10 cellular contexts compared by ENCODE assay signal in genomic region chrX:111719426-111720210, GRCh38. TPM values are rescaled to one million over a fixed set of nuclear protein-coding genes. Genes with fewer than 3 reads are reported as not detected.
DNase-seq lines count a peak whose midpoint lies in the region; ATAC-seq, FAIRE-seq and TF ChIP-seq lines count a peak whose summit lies in the region.
"Had no signal": no experiment of that assay in that cellular context is flagged by ENCODE, and none has a peak within 500 bp of the region (broad histone marks: within the 10 kb centered on the region; RNA-seq: fewer than 3 reads in every experiment).

No MANE protein-coding gene starts in this region.

- H3K23ac ChIP-seq in mesenchymal stem cell (ENCODE audit: low read length in 2 of 2) = no peak overlapping the region

- H2BK120ac ChIP-seq in mesenchymal stem cell (ENCODE audit: low read depth, low read length) = no peak overlapping the region

- peak; percentile 38 for TF ChIP-seq RAD21 in GM12878 (IDR thresholded peaks at IDR 0.05; ENCODE audit: insufficient read depth, low read depth, low read length)

- H3K27me3 ChIP-seq in GM12878 (replicated peaks in 1 of 2; ENCODE audit: control insufficient read depth in 2 of 2, insufficient read depth in 2 of 2, low read length in 1 of 2) (no peaks in the 10 kb centered on the region), mesenchymal stem cell (ENCODE audit: control insufficient read depth in 1 of 2, insufficient read depth in 1 of 2, low read length in 2 of 2) (no peaks in the 10 kb centered on the region), transverse colon (no peaks in the 10 kb centered on the region)

- H3K79me1 ChIP-seq in mesenchymal stem cell (replicated peaks; ENCODE audit: low read length, poor library complexity, severe bottlenecking) = no peaks in the 10 kb centered on the region

- POLR2A ChIA-PET in GM12878 (lab: Charles Lee) = interaction anchor here (0.7 kb wide), 1 partner anchor 149 kb away, joined by 4 read pairs; no protein-coding TSS in a partner anchor

- H3K4me1 ChIP-seq in GM12878 (ENCODE audit: control insufficient read depth, insufficient read depth, low read length) = no peaks in the 10 kb centered on the region
- no peaks in the 10 kb centered on the region for H3K4me1 ChIP-seq in mesenchymal stem cell (ENCODE audit: control insufficient read depth, insufficient read depth, low read depth, low read length)
- no peaks in the 10 kb centered on the region for H3K4me1 ChIP-seq in transverse colon

- no peak overlapping the region for H3K18ac ChIP-seq in mesenchymal stem cell (ENCODE audit: low read depth in 1 of 2, low read length in 2 of 2)

- H3K36me3 ChIP-seq in GM12878 (ENCODE audit: control insufficient read depth in 2 of 2, insufficient read depth in 2 of 2, low read length in 1 of 2) = no peaks in the 10 kb centered on the region; a peak in 1 of 4 replicates
- H3K36me3 ChIP-seq in mesenchymal stem cell (ENCODE audit: control insufficient read depth in 1 of 2, insufficient read depth in 2 of 2, low read depth in 1 of 2, low read length in 2 of 2) = peaks cover 0 to 28% of the 10 kb centered on the region in 2 experiments
- no peaks in the 10 kb centered on the region for H3K36me3 ChIP-seq in transverse colon

- H3K14ac ChIP-seq in mesenchymal stem cell (ENCODE audit: low read length in 2 of 2) = no peak overlapping the region

- no peak overlapping the region for H2BK5ac ChIP-seq in mesenchymal stem cell (ENCODE audit: low read depth, low read length, poor library complexity, severe bottlenecking)

- FAIRE-seq in D721Med (lab: Jason Lieb, UNC) (no peak), GM12878 (lab: Jason Lieb, UNC) (no peak)

- H3K27ac ChIP-seq in GM12878 (ENCODE audit: control insufficient read depth, insufficient read depth) = no peak overlapping the region
- no peak overlapping the region for H3K27ac ChIP-seq in mesenchymal stem cell (ENCODE audit: low read length, poor library complexity, severe bottlenecking)
- no peak overlapping the region for H3K27ac ChIP-seq in transverse colon

- H2AK5ac ChIP-seq in mesenchymal stem cell (ENCODE audit: low read length, severe bottlenecking) = no peak overlapping the region

- in situ Hi-C loops in GM12878 (cut with MboI) = no loop called here
- in situ Hi-C loops in transverse colon (cut with MboI; ENCODE audit: low pct_ligation_motif_present in 1 of 4, low pct_unique_long_range_greater_than_20kb in 1 of 4, low sequenced_read_pairs in 3 of 4) = no loop called here

- H4K91ac ChIP-seq in mesenchymal stem cell (ENCODE audit: low read length) = no peak overlapping the region

- RAD21 ChIA-PET in GM12878 (lab: Charles Lee; ENCODE audit: unreplicated experiment) = interaction anchor here (0.7 kb wide), 1 partner anchor 10 kb away, joined by 3 read pairs; no protein-coding TSS in a partner anchor

- no peak overlapping the region for H2BK12ac ChIP-seq in mesenchymal stem cell (ENCODE audit: low read length in 2 of 2)

- H4K20me1 ChIP-seq in GM12878 (ENCODE audit: control insufficient read depth, insufficient read depth) = no peaks in the 10 kb centered on the region

- no peak for TF ChIP-seq EP300 in GM12878 (IDR thresholded peaks at IDR 0.05; ENCODE audit: borderline replicate concordance in 1 of 2, control insufficient read depth in 1 of 2, low read depth in 2 of 2, low read length in 2 of 2)
- no peak for TF ChIP-seq EP300 in transverse colon (IDR thresholded peaks at IDR 0.05; ENCODE audit: low read depth)

- no TSS peak for BruUV-seq in GM12878 (replicated peaks; lab: Mats Ljungman, UMichigan)

- ATAC-seq in GM12878 (no peak), HG02870 (IDR thresholded peaks at IDR 0.05; ENCODE audit: unreplicated experiment) (no peak)

- no peak overlapping the region for H3K4me3 ChIP-seq in GM12878
- no peak overlapping the region for H3K4me3 ChIP-seq in mesenchymal stem cell (ENCODE audit: insufficient read depth in 1 of 2, low read depth in 1 of 2, low read length in 2 of 2)
- no peak overlapping the region for H3K4me3 ChIP-seq in transverse colon

- DNase-seq in D721Med (ENCODE audit: insufficient read length, low spot score) (no peak), GM12878 (ENCODE audit: low read depth, low spot score) (no peak), mesenchymal stem cell (peak; percentile 0), transverse colon (no peak), HK-2 (ENCODE audit: unreplicated experiment) (no peak), H4 (ENCODE audit: low spot score) (no peak)
- DNase-seq: activated CD4-positive, alpha-beta memory T cell treated with anti-CD3 and anti-CD28 coated beads, Interleukin-2, amount 10 ng/mL, durations not matched to agents 7 days and 5 days; NCI-H2227 treated with DMSO at 0.1 percent for 48 hours had no signal

- H3K4me2 ChIP-seq in GM12878 (ENCODE audit: control insufficient read depth, insufficient read depth) (no peak overlapping the region), mesenchymal stem cell (ENCODE audit: low read length, poor library complexity, severe bottlenecking) (no peak overlapping the region)

- H2BK15ac ChIP-seq in mesenchymal stem cell (ENCODE audit: low read depth, poor library complexity, severe bottlenecking) = no peak overlapping the region

- no peak overlapping the region for H3K4ac ChIP-seq in mesenchymal stem cell (ENCODE audit: low read depth in 1 of 2, low read length in 2 of 2)

- no peaks in the 10 kb centered on the region for H3K79me2 ChIP-seq in GM12878 (ENCODE audit: control insufficient read depth, insufficient read depth, low read length)

- H2AFZ ChIP-seq in GM12878 (ENCODE audit: control insufficient read depth, low read depth, low read length) = no peak overlapping the region
- H2AFZ ChIP-seq in mesenchymal stem cell (ENCODE audit: low read depth, low read length) = no peak overlapping the region

- CTCF ChIA-PET in GM12878 (lab: Yijun Ruan, JAX) = interaction anchor here (0.8 to 2.1 kb wide), 12 partner anchors 8 to 428 kb away, joined by 3 to 10 read pairs (median 3); no protein-coding TSS in a partner anchor

- H3K9me3 ChIP-seq in GM12878 (replicated peaks; ENCODE audit: control insufficient read depth, insufficient read depth, low read length) (no peaks in the 10 kb centered on the region), mesenchymal stem cell (ENCODE audit: control insufficient read depth, low read length) (no peaks in the 10 kb centered on the region), transverse colon (no peaks in the 10 kb centered on the region)

- intact Hi-C loops in GM12878 (cut with micrococcal nuclease; ENCODE audit: unreplicated experiment) (loop anchor here (10.0 kb wide), 1 partner anchor 325 kb away; no protein-coding TSS in a partner anchor), transverse colon (cut with DNase I; ENCODE audit: low total_unique reads) (no loop called here)

- WGBS in GM12878 (ENCODE audit: insufficient coverage, insufficient replicate concordance, low lambda C conversion rate, missing lambda C conversion rate) = 57% methylated on average over 5 of the region's 5 CpGs
- WGBS in mesenchymal stem cell = 80% methylated on average over 2 of the region's 5 CpGs
- 0 to 65% methylated on average over 1 to 5 of the region's 5 CpGs for WGBS in transverse colon (ENCODE audit: low coverage in 1 of 2), 2 donors

- TF ChIP-seq CTCF in D721Med (IDR thresholded peaks at IDR 0.05; ENCODE audit: insufficient read depth, missing control alignments) (peak; percentile 47), LNCAP (IDR thresholded peaks at IDR 0.05) (peak; percentile 46), GM12878 (IDR thresholded peaks at IDR 0.05 in 2 of 3, conservative IDR thresholded peaks at IDR 0.05 in 1 of 3; ENCODE audit: control insufficient read depth in 2 of 3, extremely low read depth in 1 of 3, insufficient read depth in 1 of 3, low read depth in 3 of 3, low read length in 3 of 3) (peak; percentile 20 to 43 (median 25); a peak in 2 of 6 replicates), transverse colon (IDR thresholded peaks at IDR 0.05) (no peak)

- SMC1A ChIA-PET in GM12878 (lab: Charles Lee; ENCODE audit: uncharacterized antibody, unreplicated experiment) = interaction anchor here (0.6 to 2.0 kb wide), 2 partner anchors 11 to 923 kb away, joined by 3 to 5 read pairs; no protein-coding TSS in a partner anchor

- no peak overlapping the region for H4K8ac ChIP-seq in mesenchymal stem cell (ENCODE audit: low read length)

- TF ChIP-seq POLR2A in GM12878 (IDR thresholded peaks at IDR 0.05; ENCODE audit: low read depth, low read length) = no peak
- TF ChIP-seq POLR2A in transverse colon (IDR thresholded peaks at IDR 0.05) = no peak

- H3K9ac ChIP-seq in GM12878 (ENCODE audit: control insufficient read depth, insufficient read depth, low read length) = no peak overlapping the region
- H3K9ac ChIP-seq in mesenchymal stem cell (ENCODE audit: low read length) = no peak overlapping the region

TF ChIP-seq in GM12878, 131 proteins besides CTCF, POLR2A, EP300 and RAD21:
- TF ChIP-seq SMC3 (IDR thresholded peaks at IDR 0.05; ENCODE audit: borderline replicate concordance, low read length) = peak; percentile 20; the same call in 1 of the 2 replicates
- no peak for TF ChIP-seq SREBF1 (IDR thresholded peaks at IDR 0.05; ENCODE audit: low read length)

RNA-seq across cellular contexts. Expression of gene ALG13, which starts 38.6 kb away (rescaled TPM):
- 355 and 382 TPM in 2 replicates for total RNA-seq in GM12878 (2013; cell fraction: nucleolus; rRNA removed)
- 45.0 and 47.8 TPM in 2 replicates for total RNA-seq in GM12878 (2014; rRNA removed)
- total RNA-seq in GM12878 (2014; rRNA removed; fragmentation: Illumina TruSeq; extraction: Trizol) = 44.3 and 46.0 TPM in 2 replicates
- total RNA-seq in GM12878 (2021) = 30.5 and 32.9 TPM in 2 replicates
- polyA plus RNA-seq in GM12878 (2011; ENCODE audit: low read depth) = 59.2 TPM
- 119 and 133 TPM in 2 replicates for polyA plus RNA-seq in GM12878 (2011; rRNA removed)
- 73.9 and 98.3 TPM in 2 replicates for polyA plus RNA-seq in GM12878 (2011; cell fraction: cytosol; rRNA removed)
- 170 and 199 TPM in 2 replicates for polyA plus RNA-seq in GM12878 (2011; cell fraction: nucleus; rRNA removed)
- 34.3 and 34.7 TPM in 2 replicates for polyA plus RNA-seq in GM12878 (2012)
- 86.4 and 117 TPM in 2 replicates for polyA plus RNA-seq in GM12878 (2014; fragmentation: Illumina TruSeq; extraction: Trizol)
- polyA plus RNA-seq in GM12878 (2014; fragmentation: Nextera tagmentation; extraction: Ambion mirVana) = 10 to 100 TPM; 52.2 to 54.1 TPM
- polyA plus RNA-seq in GM12878 (2014; rRNA removed) = 50.4 and 57.5 TPM in 2 replicates
- polyA plus RNA-seq in GM12878 (2016; fragmentation: Nextera tagmentation; extraction: Ambion mirVana) = 10 to 100 TPM; 46.3 to 51.9 TPM
- 123 and 163 TPM in 2 replicates for polyA minus RNA-seq in GM12878 (2011; rRNA and poly(A)+ RNA removed)
- polyA minus RNA-seq in GM12878 (2011; cell fraction: cytosol; rRNA and poly(A)+ RNA removed) = 22.2 and 39.2 TPM in 2 replicates
- 169 and 268 TPM in 2 replicates for polyA minus RNA-seq in GM12878 (2011; cell fraction: nucleus; rRNA and poly(A)+ RNA removed)
- 29.9 TPM for polyA plus RNA-seq in mesenchymal stem cell (2013, experiment 1 of 2)
- polyA plus RNA-seq in mesenchymal stem cell (2013, experiment 2 of 2) = 29.0 TPM
- 100 to 1,000 TPM in 1 of 4 donors, 10 to 100 TPM in 3; 64.7 to 130 (median 74.1) TPM for total RNA-seq in transverse colon
- total RNA-seq in H4 (2014; rRNA removed; shearing (Covaris generic)) = 47.8 and 55.8 TPM in 2 replicates

Comparison
In these comparisons a context has a peak if more than half of its experiments do, and no peak if none do; other contexts are left out.
1. CTCF ChIP-seq: peak in D721Med (single experiment), LNCAP (single experiment) and GM12878 (3 of 3); none in transverse colon (0 of 5).